Comparison of ENCODE assay signal across 8 cellular contexts in genomic region chrX:70289168-70289792, GRCh38. TPM values are rescaled to one million over a fixed set of nuclear protein-coding genes. Genes with fewer than 3 reads are reported as not detected.
A peak's percentile ranks its signal among the peaks of the same experiment; 100 is the strongest.
DNase-seq lines count a peak whose midpoint lies in the region; ATAC-seq and TF ChIP-seq lines count a peak whose summit lies in the region.

No MANE protein-coding gene starts in this region.

- POLR2A ChIA-PET in T-cell (lab: Charles Lee): interaction anchor here in 1 of 2 donors (1.0 kb wide), 1 partner anchor 156 kb away, joined by 3 read pairs; the partner anchor contains the start of gene IGBP1

- peak overlapping the region; percentile 83 to 85 (median 83) for H3K4me3 Mint-ChIP-seq in T-cell

- peaks cover 18% of the 10 kb centered on the region for H3K36me3 Mint-ChIP-seq in T-cell

- peaks cover 0 to 9% of the 10 kb centered on the region in 2 donors for H3K27me3 Mint-ChIP-seq in T-cell

- H3K9me3 Mint-ChIP-seq in T-cell: no peaks in the 10 kb centered on the region

- H3K27me3 ChIP-seq in left ventricle myocardium inferior (ENCODE audit: low read depth): no peaks in the 10 kb centered on the region
- peaks cover 0 to 4% (median 0%) of the 10 kb centered on the region in 7 donors for H3K27me3 ChIP-seq in spleen (replicated peaks in 1 of 7)

- in situ Hi-C loops in ACHN (cut with HindIII; ENCODE audit: low pct_ligation_motif_present, low pct_unique_long_range_greater_than_20kb, low sequenced_read_pairs): no loop called here

- peaks cover 4% of the 10 kb centered on the region for H3K36me3 ChIP-seq in left ventricle myocardium inferior
- peaks cover 0 to 40% (median 4%) of the 10 kb centered on the region in 6 donors for H3K36me3 ChIP-seq in spleen

- 31 to 55% (median 36%) methylated on average over 10 to 11 of the region's 11 CpGs for WGBS in spleen, 5 donors

- CTCF ChIA-PET in T-cell (lab: Charles Lee): interaction anchor here (0.5 to 0.9 kb wide), 3 partner anchors 15 to 156 kb away, joined by 4 to 7 read pairs (median 5); partner anchors contain the start of gene IGBP1 (in 1 of the 2)

- H3K27ac ChIP-seq in left ventricle myocardium inferior (replicated peaks): peak overlapping the region; percentile 77
- H3K27ac ChIP-seq in spleen: peak overlapping the region; percentile 6 to 82 (median 72)

- no peak for TF ChIP-seq POLR2A in spleen (IDR thresholded peaks at IDR 0.05)

- ATAC-seq in T-cell (replicated peaks in 1 of 4) (no peak), HG03460 (IDR thresholded peaks at IDR 0.05; ENCODE audit: unreplicated experiment) (no peak)

- peaks cover 11% of the 10 kb centered on the region for H3K4me1 ChIP-seq in left ventricle myocardium inferior
- peaks cover 0 to 23% (median 9%) of the 10 kb centered on the region in 6 donors for H3K4me1 ChIP-seq in spleen

- H3K4me1 Mint-ChIP-seq in T-cell: peaks cover 0 to 16% (median 12%) of the 10 kb centered on the region in 3 donors

- intact Hi-C loops in left ventricle myocardium inferior (cut with micrococcal nuclease): no loop called here
- intact Hi-C loops in spleen (cut with DNase I; ENCODE audit: low total_unique reads): no loop called here

- TF ChIP-seq CTCF in left ventricle myocardium inferior (IDR thresholded peaks at IDR 0.05; ENCODE audit: borderline replicate concordance) (no peak), spleen (IDR thresholded peaks at IDR 0.05 in 8 of 11, conservative IDR thresholded peaks at IDR 0.05 in 3 of 11) (no peak)

- DNase-seq in NCI-H2227 treated with DMSO at 0.1 percent for 48 hours (lab: John Stamatoyannopoulos, UW): peak; percentile 19
- DNase-seq in NCI-H2227 (lab: John Stamatoyannopoulos, UW; ENCODE audit: unreplicated experiment): no peak
- DNase-seq in T-cell: no peak
- DNase-seq in left ventricle myocardium inferior: no peak
- no peak for DNase-seq in spleen
- DNase-seq in ACHN: no peak
- no peak for DNase-seq in NCI-H1105 treated with DMSO at 0.1 percent for 48 hours (lab: John Stamatoyannopoulos, UW)

- peak overlapping the region; percentile 72 for H3K4me3 ChIP-seq in left ventricle myocardium inferior
- H3K4me3 ChIP-seq in spleen: peak overlapping the region; percentile 34 to 70 (median 52)

- H3K27ac Mint-ChIP-seq in T-cell: peak overlapping the region; percentile 81 to 86

- H3K9me3 ChIP-seq in left ventricle myocardium inferior (replicated peaks) (no peaks in the 10 kb centered on the region), spleen (no peaks in the 10 kb centered on the region)

RNA-seq across cellular contexts. Expression of gene PDZD11, which starts 0.4 kb away (rescaled TPM):
- 10 to 100 TPM in 3 of 5 donors, 1 to 10 TPM in 2; 9.1 to 15.9 (median 10.8) TPM for total RNA-seq in T-cell
- 36.5 TPM for total RNA-seq in left ventricle myocardium inferior
- total RNA-seq in spleen: 10 to 100 TPM; 20.0 to 28.6 (median 25.3) TPM
- 10 to 100 TPM; 36.7 to 44.5 (median 40.2) TPM for polyA plus RNA-seq in spleen

RNA-seq across cellular contexts. Expression of gene KIF4A, which starts 0.6 kb away (rescaled TPM):
- total RNA-seq in T-cell (under 1 TPM; 0.15 to 0.59 (median 0.35) TPM), left ventricle myocardium inferior (0.25 TPM), spleen (1 to 10 TPM; 1.4 to 6.0 (median 3.2) TPM)
- 1 to 10 TPM in 2 of 3 donors, under 1 TPM in 1; 0.41 to 1.5 (median 1.3) TPM for polyA plus RNA-seq in spleen

RNA-seq across cellular contexts. Expression of gene RAB41, which starts 7.3 kb away (rescaled TPM):
- not detected for total RNA-seq in T-cell
- total RNA-seq in left ventricle myocardium inferior: not detected
- total RNA-seq in spleen: not detected
- polyA plus RNA-seq in spleen: not detected

RNA-seq across cellular contexts. Expression of gene ARR3, which starts 21.1 kb away (rescaled TPM):
- total RNA-seq in T-cell (not detected), left ventricle myocardium inferior (not detected), spleen (not detected)
- not detected for polyA plus RNA-seq in spleen

RNA-seq across cellular contexts. Expression of gene P2RY4, which starts 29.3 kb away (rescaled TPM):
- 1 to 10 TPM in 1 of 5 donors, under 1 TPM in 4; 0.32 to 1.2 (median 0.46) TPM for total RNA-seq in T-cell
- not detected for total RNA-seq in left ventricle myocardium inferior
- 1 to 10 TPM in 4 of 7 donors, under 1 TPM in 3; 0.27 to 1.8 (median 1.3) TPM for total RNA-seq in spleen
- polyA plus RNA-seq in spleen: under 1 TPM in 2 of 3 donors, not detected in 1; 0.06 to 0.11 TPM
